In the genomic region with DNA sequence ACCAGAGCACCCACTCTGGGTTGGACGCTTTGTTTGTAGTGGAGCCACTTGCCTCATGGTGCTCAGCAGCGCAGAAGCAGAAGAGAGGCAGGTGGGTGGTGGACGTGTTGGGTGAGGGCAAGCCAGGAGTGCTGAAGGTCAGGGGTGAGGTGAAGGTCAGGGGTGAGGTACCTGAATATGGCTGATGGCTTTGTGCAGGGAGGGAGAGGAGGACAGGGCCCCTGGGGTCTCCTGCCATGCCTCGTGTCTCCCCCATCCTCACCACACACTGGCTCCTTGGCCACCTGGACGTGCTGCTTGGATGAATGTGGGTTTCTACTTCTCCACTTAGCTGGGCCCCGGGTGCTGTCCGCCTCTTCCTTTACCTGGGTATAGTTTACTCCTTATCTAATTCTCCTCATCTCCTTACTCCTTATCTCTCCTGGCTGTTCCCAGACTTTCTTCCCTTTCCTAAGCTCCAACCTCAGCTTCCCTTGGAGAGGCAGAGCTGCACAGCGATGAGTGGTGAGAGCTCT, we compare ENCODE assay signal across 17 cellular contexts.
DNase-seq lines count a peak whose midpoint lies in the region; ATAC-seq, FAIRE-seq and TF ChIP-seq lines count a peak whose summit lies in the region.
"Had no signal": no experiment of that assay in that cellular context is flagged by ENCODE, and none has a peak within 500 bp of the region (broad histone marks: within the 10 kb centered on the region; RNA-seq: fewer than 3 reads in every experiment).

No MANE protein-coding gene starts in this region.

- no peaks in the 10 kb centered on the region for H3K4me1 ChIP-seq in left lung

- DNase-seq in WERI-Rb-1 = peak; percentile 4
- DNase-seq in ecto neural progenitor cell (ENCODE audit: low spot score) = peak; percentile 21
- DNase-seq in left lobe of liver (ENCODE audit: low spot score) = peak; percentile 29
- no peak for DNase-seq in urothelium cell line (ENCODE audit: low spot score)
- no peak for DNase-seq in NCI-H1105 treated with DMSO at 0.1 percent for 48 hours (lab: John Stamatoyannopoulos, UW)
- DNase-seq in left lung = no peak
- DNase-seq: CD8-positive, alpha-beta T cell; COR-L47; DMS 273 treated with DMSO at 0.1 percent for 48 hours; DMS53; DND-41; EL; H9 had no signal

- H3K27ac ChIP-seq in WERI-Rb-1 = no peak overlapping the region
- no peak overlapping the region for H3K27ac ChIP-seq in left lung
- H3K27ac ChIP-seq: BLaER1 treated with 17β-estradiol and CSF1 and Interleukin-3, amounts not matched to agents 10 nM and 100 nM had no signal

- H3K36me3 ChIP-seq in WERI-Rb-1 = no peaks in the 10 kb centered on the region
- H3K36me3 ChIP-seq in left lung = peaks cover 0 to 95% of the 10 kb centered on the region in 2 donors

- no peaks in the 10 kb centered on the region for H3K9me3 ChIP-seq in WERI-Rb-1 (ENCODE audit: severe bottlenecking)
- no peaks in the 10 kb centered on the region for H3K9me3 ChIP-seq in left lung

- peak; percentile 56 for FAIRE-seq in urothelium cell line (lab: Jason Lieb, UNC)
- FAIRE-seq: GM12878, H1, HTR-8/SVneo had no signal

- H3K27me3 ChIP-seq in WERI-Rb-1 (ENCODE audit: insufficient read depth, low read depth, severe bottlenecking) (no peaks in the 10 kb centered on the region), left lung (no peaks in the 10 kb centered on the region)
- H3K27me3 ChIP-seq: BLaER1 treated with 17β-estradiol and CSF1 and Interleukin-3, amounts not matched to agents 10 nM and 100 nM had no signal

- ATAC-seq in left lobe of liver (no peak), left lung (no peak)
- ATAC-seq: CD8-positive, alpha-beta T cell; GM12878 had no signal

- TF ChIP-seq CTCF in WERI-Rb-1 (IDR thresholded peaks at IDR 0.05; ENCODE audit: low read depth, low read length) = no peak
- TF ChIP-seq CTCF in left lung (IDR thresholded peaks at IDR 0.05) = no peak

- H3K4me3 ChIP-seq in WERI-Rb-1 (ENCODE audit: low read depth, low read length) = no peak overlapping the region
- H3K4me3 ChIP-seq in left lung = no peak overlapping the region
- H3K4me3 ChIP-seq: BLaER1 treated with 17β-estradiol and CSF1 and Interleukin-3, amounts not matched to agents 10 nM and 100 nM; GM12878 had no signal

- intact Hi-C loops in left lung (cut with DNase I) = no loop called here

Comparison
In these comparisons a context has a peak if more than half of its experiments do, and no peak if none do; other contexts are left out.
1. DNase-seq: peak in WERI-Rb-1 (single experiment), ecto neural progenitor cell (single experiment) and left lobe of liver (single experiment); none in urothelium cell line (single experiment), NCI-H1105 treated with DMSO at 0.1 percent for 48 hours (single experiment) and left lung (0 of 2).